ENCODE assay signal across 2 cellular contexts in genomic region chr7:2516194-2516555, GRCh38.
TF ChIP-seq lines count a peak whose summit lies in the region.

No MANE protein-coding gene starts in this region.

TF ChIP-seq in SK-N-SH, 30 proteins besides CTCF, POLR2A, EP300 and RAD21:
- no peak for TF ChIP-seq JUND (IDR thresholded peaks at IDR 0.05)
- no peak for TF ChIP-seq GATA2 (CRISPR knock-in tag; IDR thresholded peaks at IDR 0.05)
- TF ChIP-seq NFIC (IDR thresholded peaks at IDR 0.05; ENCODE audit: borderline replicate concordance): no peak
- TF ChIP-seq TCF12 (IDR thresholded peaks at IDR 0.05): no peak
- TF ChIP-seq MAX (IDR thresholded peaks at IDR 0.05; ENCODE audit: low read depth): no peak
- no peak for TF ChIP-seq NRF1 (IDR thresholded peaks at IDR 0.05; ENCODE audit: low read depth, low read length)
- TF ChIP-seq TAF1 (IDR thresholded peaks at IDR 0.05; ENCODE audit: borderline replicate concordance, low read depth, low read length): no peak
- no peak for TF ChIP-seq MEF2A (IDR thresholded peaks at IDR 0.05; ENCODE audit: borderline replicate concordance, low read depth)

TF ChIP-seq in SK-N-SH treated with all-trans-retinoic acid at 6 μM for 48 hours, 23 proteins besides CTCF, POLR2A, EP300 and RAD21:
- TF ChIP-seq TCF4 (CRISPR knock-in tag; IDR thresholded peaks at IDR 0.05; ENCODE audit: borderline replicate concordance) (no peak), GLIS3 (CRISPR knock-in tag; IDR thresholded peaks at IDR 0.05) (no peak), SNAI2 (CRISPR knock-in tag; IDR thresholded peaks at IDR 0.05) (no peak), ZFP3 (CRISPR knock-in tag; IDR thresholded peaks at IDR 0.05) (no peak), PPARA (CRISPR knock-in tag; IDR thresholded peaks at IDR 0.05; ENCODE audit: borderline replicate concordance) (no peak), CSRNP3 (CRISPR knock-in tag; IDR thresholded peaks at IDR 0.05) (no peak), ZFP30 (CRISPR knock-in tag; IDR thresholded peaks at IDR 0.05) (no peak), TOX (CRISPR knock-in tag; IDR thresholded peaks at IDR 0.05; ENCODE audit: borderline replicate concordance) (no peak)
